Comparison of ENCODE assay signal across 9 cellular contexts in genomic region chr15:61051570-61052031, GRCh38.
A peak's percentile ranks its signal among the peaks of the same experiment; 100 is the strongest.
DNase-seq lines count a peak whose midpoint lies in the region; ATAC-seq and TF ChIP-seq lines count a peak whose summit lies in the region.
"Had no signal": no experiment of that assay in that cellular context is flagged by ENCODE, and none has a peak within 500 bp of the region (broad histone marks: within the 10 kb centered on the region; RNA-seq: fewer than 3 reads in every experiment).

No MANE protein-coding gene starts in this region.

- H3K27me3 ChIP-seq in neural cell (ENCODE audit: insufficient read depth, low read depth, low read length): no peaks in the 10 kb centered on the region
- H3K27me3 ChIP-seq in naive thymus-derived CD4-positive, alpha-beta T cell (ENCODE audit: control insufficient read depth in 2 of 2, insufficient read depth in 2 of 2, low read length in 2 of 2): no peaks in the 10 kb centered on the region

- no peaks in the 10 kb centered on the region for H3K9me3 Mint-ChIP-seq in naive thymus-derived CD4-positive, alpha-beta T cell

- peaks cover 4 to 32% (median 9%) of the 10 kb centered on the region in 5 donors for H3K27me3 Mint-ChIP-seq in naive thymus-derived CD4-positive, alpha-beta T cell

- H3K4me1 ChIP-seq in naive thymus-derived CD4-positive, alpha-beta T cell (ENCODE audit: control insufficient read depth in 2 of 2, insufficient read depth in 2 of 2, low read length in 2 of 2): no peaks in the 10 kb centered on the region

- TF ChIP-seq CTCF in epithelial cell of proximal tubule (conservative IDR thresholded peaks at IDR 0.05; ENCODE audit: low read depth, low read length): peak; percentile 76
- TF ChIP-seq CTCF in neural cell (IDR thresholded peaks at IDR 0.05; ENCODE audit: poor library complexity, severe bottlenecking): peak; percentile 76

- H3K4me3 ChIP-seq in epithelial cell of proximal tubule (ENCODE audit: low read depth, low read length) (no peak overlapping the region), neural cell (ENCODE audit: low read length) (no peak overlapping the region)
- no peak overlapping the region for H3K4me3 ChIP-seq in naive thymus-derived CD4-positive, alpha-beta T cell (ENCODE audit: low read length)

- no peaks in the 10 kb centered on the region for H3K9me3 ChIP-seq in neural cell (ENCODE audit: low read length)
- no peaks in the 10 kb centered on the region for H3K9me3 ChIP-seq in naive thymus-derived CD4-positive, alpha-beta T cell (ENCODE audit: control insufficient read depth in 2 of 3, low read length in 3 of 3)

- intact Hi-C loops in naive thymus-derived CD4-positive, alpha-beta T cell (cut with micrococcal nuclease): loop anchor here in 1 of 2 donors (10.0 kb wide), 1 partner anchor 547 kb away; no protein-coding TSS in a partner anchor

- no peaks in the 10 kb centered on the region for H3F3A ChIP-seq in neural cell (ENCODE audit: insufficient read depth, low read length, poor library complexity, severe bottlenecking)

- no peak overlapping the region for H2AFZ ChIP-seq in neural cell (ENCODE audit: low read depth, low read length)

- CTCF ChIA-PET in naive thymus-derived CD4-positive, alpha-beta T cell (lab: Charles Lee): interaction anchor here (1.2 kb wide), 1 partner anchor 544 kb away, joined by 3 read pairs; no protein-coding TSS in a partner anchor

- no peak for ATAC-seq in naive thymus-derived CD4-positive, alpha-beta T cell
- no peak for ATAC-seq in HG03280 (IDR thresholded peaks at IDR 0.05; ENCODE audit: unreplicated experiment)

- no peak overlapping the region for H3K27ac ChIP-seq in neural cell (ENCODE audit: low read length)
- H3K27ac ChIP-seq in naive thymus-derived CD4-positive, alpha-beta T cell (ENCODE audit: low read depth, low read length): no peak overlapping the region

- H3K36me3 ChIP-seq in neural cell (ENCODE audit: insufficient read depth, low read length): no peaks in the 10 kb centered on the region
- H3K36me3 ChIP-seq in naive thymus-derived CD4-positive, alpha-beta T cell (ENCODE audit: control insufficient read depth in 2 of 3, insufficient read depth in 3 of 3, low read length in 3 of 3): no peaks in the 10 kb centered on the region

- no peak overlapping the region for H3K9ac ChIP-seq in neural cell (ENCODE audit: low read length)

- POLR2A ChIA-PET in naive thymus-derived CD4-positive, alpha-beta T cell (lab: Charles Lee): no interaction called here

- no peaks in the 10 kb centered on the region for H3K4me1 Mint-ChIP-seq in naive thymus-derived CD4-positive, alpha-beta T cell

- DNase-seq in GM04504 (ENCODE audit: low read depth) (peak; percentile 67), NCI-H69 (lab: John Stamatoyannopoulos, UW) (peak; percentile 18), epithelial cell of proximal tubule (ENCODE audit: low read depth) (no peak), activated gamma-delta T cell (lab: John Stamatoyannopoulos, UW) (no peak)
- DNase-seq in naive thymus-derived CD4-positive, alpha-beta T cell: no peak
- DNase-seq in activated CD8-positive, alpha-beta memory T cell treated with anti-CD3 and anti-CD28 coated beads, Interleukin-2, amount 50 U/mL, for 48 hours: no peak

- H3K9me2 ChIP-seq in neural cell (ENCODE audit: insufficient read depth, low read length): no peaks in the 10 kb centered on the region

- no peak overlapping the region for H3K4me3 Mint-ChIP-seq in naive thymus-derived CD4-positive, alpha-beta T cell
- H3K4me3 Mint-ChIP-seq: IgD-negative memory B cell had no signal

- H3K79me2 ChIP-seq in neural cell (replicated peaks; ENCODE audit: insufficient read depth, low read length): no peaks in the 10 kb centered on the region

- no peaks in the 10 kb centered on the region for H3K36me3 Mint-ChIP-seq in naive thymus-derived CD4-positive, alpha-beta T cell
- H3K36me3 Mint-ChIP-seq: IgD-negative memory B cell had no signal

- no peak overlapping the region for H3K4me2 ChIP-seq in neural cell (ENCODE audit: low read length)

- TF ChIP-seq RAD21 in neural cell (conservative IDR thresholded peaks at IDR 0.05): peak; percentile 75

- H4K20me1 ChIP-seq in neural cell (ENCODE audit: insufficient read depth): no peaks in the 10 kb centered on the region

- TF ChIP-seq EP300 in neural cell (conservative IDR thresholded peaks at IDR 0.05; ENCODE audit: poor library complexity, severe bottlenecking): no peak

- no peak overlapping the region for H3K27ac Mint-ChIP-seq in naive thymus-derived CD4-positive, alpha-beta T cell
- H3K27ac Mint-ChIP-seq: IgD-negative memory B cell had no signal

TF ChIP-seq in neural cell, 6 proteins besides CTCF, POLR2A, EP300 and RAD21:
- no peak for TF ChIP-seq POLR2AphosphoS5 (IDR thresholded peaks at IDR 0.05)
- peak; percentile 76 for TF ChIP-seq SMC3 (conservative IDR thresholded peaks at IDR 0.05; ENCODE audit: poor library complexity)
TF ChIP-seq in neural cell: peak in this region for 1.

Comparison
In these comparisons a context has a peak if more than half of its experiments do, and no peak if none do; other contexts are left out.
1. DNase-seq: peak in GM04504 (single experiment) and NCI-H69 (single experiment); none in epithelial cell of proximal tubule (single experiment), naive thymus-derived CD4-positive, alpha-beta T cell (0 of 9), activated gamma-delta T cell (single experiment) and activated CD8-positive, alpha-beta memory T cell treated with anti-CD3 and anti-CD28 coated beads, Interleukin-2, amount 50 U/mL, for 48 hours (single experiment).